9 cellular contexts compared by ENCODE assay signal in genomic region chr5:159207222-159207615, GRCh38. TPM values are rescaled to one million over a fixed set of nuclear protein-coding genes. Genes with fewer than 3 reads are reported as not detected.
DNase-seq lines count a peak whose midpoint lies in the region; ATAC-seq, FAIRE-seq and TF ChIP-seq lines count a peak whose summit lies in the region.
"Had no signal": no experiment of that assay in that cellular context is flagged by ENCODE, and none has a peak within 500 bp of the region (broad histone marks: within the 10 kb centered on the region; RNA-seq: fewer than 3 reads in every experiment).

No MANE protein-coding gene starts in this region.

- peak overlapping the region; percentile 94 for H3K4me2 ChIP-seq in SK-N-SH

- CTCF ChIA-PET in SK-N-SH (lab: Yijun Ruan, JAX): interaction anchor here (1.1 to 2.0 kb wide), 6 partner anchors 13 to 109 kb away, joined by 3 to 8 read pairs (median 5); no protein-coding TSS in a partner anchor

- DNase-seq in SK-N-SH (no peak), kidney (no peak), superior temporal gyrus (ENCODE audit: extremely low spot score) (peak; percentile 23)
- DNase-seq in activated naive CD8-positive, alpha-beta T cell treated with anti-CD3 and anti-CD28 coated beads, Interleukin-2, amount 50 U/mL, for 24 hours: no peak
- DNase-seq in activated CD4-positive, alpha-beta T cell treated with anti-CD3 and anti-CD28 coated beads for 4 hours: no peak
- no peak for DNase-seq in stimulated activated CD4-positive, alpha-beta T cell treated with anti-CD3 and anti-CD28 coated beads, Interleukin-12 subunit alpha, Interleukin-12 subunit beta, amount 100 ng/mL, for 4 hours

- H3K9me3 ChIP-seq in SK-N-SH: no peaks in the 10 kb centered on the region
- H3K9me3 ChIP-seq in kidney (ENCODE audit: control insufficient read depth in 1 of 2, low read length in 2 of 2): no peaks in the 10 kb centered on the region

- no peaks in the 10 kb centered on the region for H3K9me2 ChIP-seq in SK-N-SH

- intact Hi-C loops in kidney (cut with DNase I): no loop called here

- no peaks in the 10 kb centered on the region for H3K27me3 ChIP-seq in SK-N-SH (ENCODE audit: insufficient read depth)

- peaks cover 69% of the 10 kb centered on the region for H3K79me2 ChIP-seq in SK-N-SH (ENCODE audit: insufficient read depth)

- ATAC-seq in SK-N-SH treated with all-trans-retinoic acid at 6 μM for 48 hours: no peak
- ATAC-seq in activated naive CD8-positive, alpha-beta T cell treated with anti-CD3 and anti-CD28 coated beads, Interleukin-2, amount 50 U/mL, for 24 hours: no peak
- ATAC-seq in esophagus mucosa: no peak

- peaks cover 11% of the 10 kb centered on the region in 2 experiments for H3K36me3 ChIP-seq in SK-N-SH (replicated peaks in 1 of 2; ENCODE audit: control insufficient read depth in 1 of 2, insufficient read depth in 2 of 2, low read length in 1 of 2)
- no peaks in the 10 kb centered on the region for H3K36me3 ChIP-seq in kidney (ENCODE audit: control insufficient read depth in 1 of 2, insufficient read depth in 2 of 2, low read length in 2 of 2)

- peaks cover 26% of the 10 kb centered on the region; the same call in 1 of the 2 replicates for H4K20me1 ChIP-seq in SK-N-SH (ENCODE audit: insufficient read depth)

- H3K9me3 Mint-ChIP-seq in activated naive CD8-positive, alpha-beta T cell treated with anti-CD3 and anti-CD28 coated beads, Interleukin-2, amount 50 U/mL, for 24 hours: no peaks in the 10 kb centered on the region

- peaks cover 22% of the 10 kb centered on the region for H3F3A ChIP-seq in SK-N-SH (replicated peaks; ENCODE audit: insufficient read depth)

- H3K4me1 ChIP-seq in SK-N-SH (ENCODE audit: control insufficient read depth in 1 of 2, insufficient read depth in 2 of 2, low read depth in 1 of 2, low read length in 1 of 2) (peaks cover 19 to 51% of the 10 kb centered on the region in 2 experiments; a peak in 3 of 4 replicates), kidney (ENCODE audit: control insufficient read depth in 1 of 2, insufficient read depth in 1 of 2, low read depth in 1 of 2, low read length in 2 of 2) (peaks cover 8 to 12% of the 10 kb centered on the region in 2 donors)

- peaks cover 75% of the 10 kb centered on the region for H3K4me1 Mint-ChIP-seq in activated naive CD8-positive, alpha-beta T cell treated with anti-CD3 and anti-CD28 coated beads, Interleukin-2, amount 50 U/mL, for 24 hours

- no peak overlapping the region for H2AFZ ChIP-seq in SK-N-SH (ENCODE audit: low read depth)

- no peak for TF ChIP-seq CTCF in SK-N-SH (IDR thresholded peaks at IDR 0.05)
- TF ChIP-seq CTCF in kidney (IDR thresholded peaks at IDR 0.05; ENCODE audit: borderline replicate concordance, extremely low read depth, insufficient read depth): no peak

- H3K4me3 Mint-ChIP-seq in activated naive CD8-positive, alpha-beta T cell treated with anti-CD3 and anti-CD28 coated beads, Interleukin-2, amount 50 U/mL, for 24 hours: peak overlapping the region; percentile 97

- H3K27me3 Mint-ChIP-seq in activated naive CD8-positive, alpha-beta T cell treated with anti-CD3 and anti-CD28 coated beads, Interleukin-2, amount 50 U/mL, for 24 hours: no peaks in the 10 kb centered on the region

- peak overlapping the region; percentile 90 to 98 for H3K27ac ChIP-seq in SK-N-SH (ENCODE audit: low read depth in 2 of 2, low read length in 1 of 2)
- peak overlapping the region; percentile 85 to 88 for H3K27ac ChIP-seq in kidney (ENCODE audit: low read depth in 2 of 2, low read length in 2 of 2)
- H3K27ac ChIP-seq: 22Rv1 had no signal

- no peak for TF ChIP-seq EP300 in SK-N-SH (IDR thresholded peaks at IDR 0.05; ENCODE audit: borderline replicate concordance in 1 of 2, low read depth in 1 of 2, low read length in 1 of 2)

- TF ChIP-seq RAD21 in SK-N-SH (IDR thresholded peaks at IDR 0.05; ENCODE audit: low read length): no peak

- H3K4me3 ChIP-seq in SK-N-SH (ENCODE audit: low read depth in 2 of 2, low read length in 1 of 2): peak overlapping the region; percentile 78 to 88
- peak overlapping the region; percentile 87 to 92 for H3K4me3 ChIP-seq in kidney (ENCODE audit: low read length in 2 of 2)

- WGBS in SK-N-SH (ENCODE audit: low lambda C conversion rate): 3% methylated on average over 4 of the region's 4 CpGs

- POLR2A ChIA-PET in SK-N-SH (lab: Yijun Ruan, JAX): interaction anchor here (0.8 to 1.6 kb wide), 3 partner anchors 9 to 55 kb away, joined by 3 to 10 read pairs (median 3); partner anchors contain the start of gene UBLCP1

- peaks cover 36% of the 10 kb centered on the region for H3K36me3 Mint-ChIP-seq in activated naive CD8-positive, alpha-beta T cell treated with anti-CD3 and anti-CD28 coated beads, Interleukin-2, amount 50 U/mL, for 24 hours (ENCODE audit: low read depth)

- peak; percentile 35 for FAIRE-seq in kidney (lab: Jason Lieb, UNC)

- H3K27ac Mint-ChIP-seq in activated naive CD8-positive, alpha-beta T cell treated with anti-CD3 and anti-CD28 coated beads, Interleukin-2, amount 50 U/mL, for 24 hours: peak overlapping the region; percentile 97

- H3K9ac ChIP-seq in SK-N-SH: peak overlapping the region; percentile 93
- peak overlapping the region; percentile 84 to 89 for H3K9ac ChIP-seq in kidney (ENCODE audit: low read length in 2 of 2)

TF ChIP-seq in SK-N-SH, 30 proteins besides CTCF, POLR2A, EP300 and RAD21:
- TF ChIP-seq FOSL2 (IDR thresholded peaks at IDR 0.05; ENCODE audit: borderline replicate concordance, low read depth) (no peak), USF1 (IDR thresholded peaks at IDR 0.05; ENCODE audit: borderline replicate concordance, low read depth) (0 out of 2 replicates have a peak, but pooled peaks have one; percentile 28)

TF ChIP-seq in SK-N-SH treated with all-trans-retinoic acid at 6 μM for 48 hours, 23 proteins besides CTCF, POLR2A, EP300 and RAD21 (continues in another document):
- TF ChIP-seq GLIS3 (CRISPR knock-in tag; IDR thresholded peaks at IDR 0.05) (no peak), ZC3H10 (CRISPR knock-in tag; IDR thresholded peaks at IDR 0.05) (no peak), PPARA (CRISPR knock-in tag; IDR thresholded peaks at IDR 0.05; ENCODE audit: borderline replicate concordance) (no peak), BACH2 (CRISPR knock-in tag; IDR thresholded peaks at IDR 0.05; ENCODE audit: borderline replicate concordance) (no peak), OSR1 (CRISPR knock-in tag; IDR thresholded peaks at IDR 0.05) (no peak), POU6F1 (CRISPR knock-in tag; IDR thresholded peaks at IDR 0.05; ENCODE audit: borderline replicate concordance, low read depth) (no peak), ARNTL (CRISPR knock-in tag; IDR thresholded peaks at IDR 0.05; ENCODE audit: borderline replicate concordance, low read depth) (no peak), TCF4 (CRISPR knock-in tag; IDR thresholded peaks at IDR 0.05; ENCODE audit: borderline replicate concordance) (no peak), SNAI2 (CRISPR knock-in tag; IDR thresholded peaks at IDR 0.05) (no peak), ZNF565 (CRISPR knock-in tag; conservative IDR thresholded peaks at IDR 0.05; ENCODE audit: low read depth) (no peak), ESRRG (CRISPR knock-in tag; IDR thresholded peaks at IDR 0.05) (no peak), PATZ1 (CRISPR knock-in tag; IDR thresholded peaks at IDR 0.05; ENCODE audit: borderline replicate concordance) (no peak), ZNF70 (CRISPR knock-in tag; IDR thresholded peaks at IDR 0.05) (no peak), ISL1 (CRISPR knock-in tag; IDR thresholded peaks at IDR 0.05) (no peak)

RNA-seq across cellular contexts. Expression of gene RNF145, which starts 2.1 kb away (rescaled TPM):
- 34.3 and 36.1 TPM in 2 replicates for polyA plus RNA-seq in SK-N-SH (2012; rRNA removed)
- polyA plus RNA-seq in SK-N-SH (2012; cell fraction: cytosol; rRNA removed): 57.7 and 60.2 TPM in 2 replicates
- 22.1 and 35.2 TPM in 2 replicates for polyA plus RNA-seq in SK-N-SH (2012; cell fraction: nucleus; rRNA removed)
- 66.5 TPM for total RNA-seq in kidney
- polyA plus RNA-seq in kidney (ENCODE audit: insufficient read depth, low read depth, low replicate concordance): 29.6 TPM
- 111 TPM for total RNA-seq in esophagus mucosa

RNA-seq across cellular contexts. Expression of gene UBLCP1, which starts 55.9 kb away (rescaled TPM):
- polyA plus RNA-seq in SK-N-SH (2012; rRNA removed): 13.8 and 19.5 TPM in 2 replicates
- 28.2 and 46.1 TPM in 2 replicates for polyA plus RNA-seq in SK-N-SH (2012; cell fraction: cytosol; rRNA removed)
- 5.6 and 10.3 TPM in 2 replicates for polyA plus RNA-seq in SK-N-SH (2012; cell fraction: nucleus; rRNA removed)
- 25.1 TPM for total RNA-seq in kidney
- 17.1 TPM for polyA plus RNA-seq in kidney (ENCODE audit: insufficient read depth, low read depth, low replicate concordance)
- 24.0 TPM for total RNA-seq in esophagus mucosa
